Comparison of ENCODE assay signal across 8 cellular contexts in genomic region chr6:75563032-75563431, GRCh38. TPM values are rescaled to one million over a fixed set of nuclear protein-coding genes. Genes with fewer than 3 reads are reported as not detected.
DNase-seq lines count a peak whose midpoint lies in the region; ATAC-seq and TF ChIP-seq lines count a peak whose summit lies in the region.

No MANE protein-coding gene starts in this region.

- H3K4me3 ChIP-seq in fibroblast of the aortic adventitia (ENCODE audit: low read depth, low read length): no peak overlapping the region

- ATAC-seq in GM18873 (IDR thresholded peaks at IDR 0.05; ENCODE audit: low FRiP score, unreplicated experiment) (peak; percentile 69), HG03095 (IDR thresholded peaks at IDR 0.05; ENCODE audit: unreplicated experiment) (peak; percentile 73)

- TF ChIP-seq CTCF in fibroblast of the aortic adventitia (IDR thresholded peaks at IDR 0.05; ENCODE audit: insufficient read depth, low read length): peak; percentile 45

- DNase-seq in COLO829 (ENCODE audit: low spot score) (peak; percentile 18), RPMI7951 (ENCODE audit: low read depth) (peak; percentile 45), fibroblast of the aortic adventitia (ENCODE audit: low read depth) (peak; percentile 24), KG1 (lab: John Stamatoyannopoulos, UW) (no peak)
- no peak for DNase-seq in activated effector memory CD4-positive, alpha-beta T cell treated with Interleukin-2 at 50 U/mL for 16 hours
- DNase-seq in activated T-cell treated with anti-CD3 and anti-CD28 coated beads, Interleukin-2, amount 50 U/mL, for 1 hour: no peak

RNA-seq across cellular contexts. Expression of gene SENP6, which starts 38.6 kb away (rescaled TPM):
- 46.1 and 66.2 TPM in 2 replicates for total RNA-seq in RPMI7951 (2014; rRNA removed; shearing (Covaris generic))
- 96.6 and 113 TPM in 2 replicates for total RNA-seq in fibroblast of the aortic adventitia (ENCODE audit: low replicate concordance)

Comparison
In these comparisons a context has a peak if more than half of its experiments do, and no peak if none do; other contexts are left out.
1. DNase-seq: peak in COLO829 (single experiment), RPMI7951 (single experiment) and fibroblast of the aortic adventitia (single experiment); none in activated effector memory CD4-positive, alpha-beta T cell treated with Interleukin-2 at 50 U/mL for 16 hours (single experiment), KG1 (single experiment) and activated T-cell treated with anti-CD3 and anti-CD28 coated beads, Interleukin-2, amount 50 U/mL, for 1 hour (single experiment).